ENCODE assay signal across 21 cellular contexts in the genomic region with DNA sequence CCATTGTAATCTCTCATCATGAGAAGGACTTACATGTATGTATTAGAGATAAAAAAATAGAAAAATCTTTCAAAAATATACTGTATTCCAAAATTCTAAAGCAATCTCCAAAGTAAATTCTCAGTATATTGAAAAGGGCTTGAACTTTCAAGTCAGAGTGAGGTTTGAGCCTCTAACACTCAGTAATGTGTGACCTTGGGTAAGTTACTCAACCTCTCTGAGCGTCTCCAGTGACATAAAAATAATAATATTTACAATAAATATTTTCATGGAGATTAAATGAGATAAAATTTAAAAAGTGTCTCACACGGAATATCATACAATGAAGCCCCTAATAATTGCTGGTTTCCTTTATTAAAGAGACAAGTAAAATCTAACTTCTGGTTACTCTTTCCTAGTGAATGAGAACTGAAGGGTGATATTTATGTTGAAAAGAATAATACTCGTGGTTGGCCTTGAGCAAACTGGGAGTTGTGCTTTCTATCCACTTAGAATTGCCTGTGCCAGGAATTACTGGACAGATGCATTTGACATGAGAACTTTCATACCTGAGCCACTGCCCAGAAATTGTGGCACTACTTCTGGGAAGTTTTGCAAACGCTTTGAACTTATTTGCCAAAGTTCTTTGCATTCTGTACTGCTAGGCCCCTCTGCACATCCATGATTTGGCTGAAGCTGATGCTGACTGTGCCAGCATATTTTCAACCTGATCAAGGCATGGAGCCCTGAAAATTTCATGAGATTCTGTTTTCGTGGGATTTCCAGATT.
"Had no signal": no experiment of that assay in that cellular context is flagged by ENCODE, and none has a peak within 500 bp of the region (broad histone marks: within the 10 kb centered on the region; RNA-seq: fewer than 3 reads in every experiment).

No MANE protein-coding gene starts in this region.

- DNase-seq: activated CD8-positive, alpha-beta T cell treated with anti-CD3 and anti-CD28 coated beads, Interleukin-2, amount 10 ng/mL, durations not matched to agents 7 days and 5 days; activated naive CD4-positive, alpha-beta T cell treated with Interleukin-2 at 50 U/mL for 16 hours; activated T-cell treated with anti-CD3 and anti-CD28 coated beads for 4 hours; activated T-cell treated with anti-CD3 and anti-CD28 coated beads, Interleukin-2, amount 50 U/mL, for 72 hours; adrenal gland; aorta; effector CD8-positive, alpha-beta T cell; head of caudate nucleus; hippocampal formation; left cardiac atrium; left ventricle myocardium superior; right cardiac atrium; stimulated activated CD4-positive, alpha-beta T cell treated with anti-CD3 and anti-CD28 coated beads, Interleukin-15, amount 100 ng/mL, for 24 hours; stimulated activated CD4-positive, alpha-beta T cell treated with anti-CD3 and anti-CD28 coated beads, Interleukin-2, amount 100 ng/mL, for 24 hours; stimulated activated naive B cell treated with anti-CD40 and anti-IgM and Interleukin-4, amounts not matched to agents 10 μg/mL and 1 μg/mL and 100 μg/mL, for 72 hours; stomach; SW 1271; T1000; thyroid gland had no signal

- H3K9me3 ChIP-seq: adrenal gland, gastroesophageal sphincter, stomach, thyroid gland had no signal

- H3K36me3 ChIP-seq: adrenal gland, gastroesophageal sphincter, stomach, thyroid gland had no signal

- H3K4me3 ChIP-seq: adrenal gland, gastroesophageal sphincter, SK-N-MC, stomach, thyroid gland had no signal

- H3K27ac ChIP-seq: adrenal gland, gastroesophageal sphincter, SK-N-MC, stomach, thyroid gland had no signal

- H3K27me3 ChIP-seq: adrenal gland, gastroesophageal sphincter, stomach, thyroid gland had no signal

- H3K4me1 ChIP-seq: adrenal gland, gastroesophageal sphincter, stomach, thyroid gland had no signal
